2 cellular contexts compared by ENCODE assay signal in the genomic region with DNA sequence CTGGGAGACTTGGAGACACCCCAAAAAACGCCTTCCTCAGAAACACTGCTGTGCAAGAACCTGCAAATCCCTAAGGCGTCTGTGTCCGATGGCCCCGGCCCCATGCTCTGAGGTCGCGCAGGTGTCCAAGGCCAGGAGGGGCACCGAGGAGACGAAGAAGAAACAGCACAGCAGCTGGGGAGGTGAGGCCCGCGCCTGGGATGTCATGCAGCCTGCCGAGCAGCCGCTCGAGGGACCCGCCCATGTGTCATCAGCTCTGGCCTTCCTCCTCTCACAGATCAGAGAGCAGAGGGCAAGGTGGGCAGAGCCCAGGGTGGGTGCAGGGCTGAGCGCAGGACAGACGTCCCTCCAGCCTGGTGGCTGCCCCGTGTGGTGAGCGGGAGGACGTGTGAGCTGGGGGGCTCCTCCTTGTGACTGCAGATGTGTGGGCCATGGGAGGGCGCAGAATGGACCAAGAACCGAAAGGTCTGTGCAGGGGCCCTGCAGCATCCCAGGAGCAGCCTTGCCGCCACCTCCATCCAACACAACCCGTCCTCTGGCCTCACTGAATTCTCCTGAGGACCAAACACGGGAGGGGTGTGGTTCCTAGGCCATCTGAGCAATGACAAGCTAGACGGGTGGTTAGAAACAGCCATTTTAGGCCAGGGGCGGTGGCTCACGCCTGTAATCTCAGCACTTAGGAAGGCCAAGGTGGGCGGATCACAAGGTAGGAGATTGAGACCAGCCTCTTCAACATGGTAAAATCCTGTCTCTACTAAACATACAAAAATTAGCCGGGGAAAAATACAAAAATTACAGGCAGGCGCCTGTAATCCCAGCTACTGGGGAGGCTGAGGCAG.
TF ChIP-seq lines count a peak whose summit lies in the region.

No MANE protein-coding gene starts in this region.

TF ChIP-seq in HEK293, 187 proteins besides CTCF, POLR2A, EP300 and RAD21:
- TF ChIP-seq, protein P1, sequence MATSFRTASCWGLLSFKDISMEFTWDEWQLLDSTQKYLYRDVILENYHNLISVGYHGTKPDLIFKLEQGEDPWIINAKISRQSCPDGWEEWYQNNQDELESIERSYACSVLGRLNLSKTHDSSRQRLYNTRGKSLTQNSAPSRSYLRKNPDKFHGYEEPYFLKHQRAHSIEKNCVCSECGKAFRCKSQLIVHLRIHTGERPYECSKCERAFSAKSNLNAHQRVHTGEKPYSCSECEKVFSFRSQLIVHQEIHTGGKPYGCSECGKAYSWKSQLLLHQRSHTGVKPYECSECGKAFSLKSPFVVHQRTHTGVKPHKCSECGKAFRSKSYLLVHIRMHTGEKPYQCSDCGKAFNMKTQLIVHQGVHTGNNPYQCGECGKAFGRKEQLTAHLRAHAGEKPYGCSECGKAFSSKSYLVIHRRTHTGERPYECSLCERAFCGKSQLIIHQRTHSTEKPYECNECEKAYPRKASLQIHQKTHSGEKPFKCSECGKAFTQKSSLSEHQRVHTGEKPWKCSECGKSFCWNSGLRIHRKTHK (tag by site-specific recombination; IDR thresholded peaks at IDR 0.05), result no peak
- TF ChIP-seq ZBTB21 (tag by site-specific recombination; IDR thresholded peaks at IDR 0.05) (no peak), KLF1 (tag by site-specific recombination; IDR thresholded peaks at IDR 0.05) (peak; percentile 58), ZNF138 (tag by site-specific recombination; IDR thresholded peaks at IDR 0.05; ENCODE audit: borderline replicate concordance) (no peak), ZNF341 (tag by site-specific recombination; IDR thresholded peaks at IDR 0.05; ENCODE audit: low read depth) (no peak), ZNF184 (tag by site-specific recombination; IDR thresholded peaks at IDR 0.05) (no peak), ZNF423 (tag by site-specific recombination; IDR thresholded peaks at IDR 0.05) (no peak), ZNF274 (IDR thresholded peaks at IDR 0.05; ENCODE audit: low read length) (no peak), ZNF274 (tag by site-specific recombination; IDR thresholded peaks at IDR 0.05; ENCODE audit: borderline replicate concordance) (no peak), ZNF112 (tag by site-specific recombination; IDR thresholded peaks at IDR 0.05) (no peak), ZFHX2 (tag by site-specific recombination; conservative IDR thresholded peaks at IDR 0.05) (0 out of 2 replicates have a peak, but pooled peaks have one; percentile 6), ZNF391 (tag by site-specific recombination; IDR thresholded peaks at IDR 0.05; ENCODE audit: borderline replicate concordance, low read depth) (no peak)
- TF ChIP-seq, protein P2, sequence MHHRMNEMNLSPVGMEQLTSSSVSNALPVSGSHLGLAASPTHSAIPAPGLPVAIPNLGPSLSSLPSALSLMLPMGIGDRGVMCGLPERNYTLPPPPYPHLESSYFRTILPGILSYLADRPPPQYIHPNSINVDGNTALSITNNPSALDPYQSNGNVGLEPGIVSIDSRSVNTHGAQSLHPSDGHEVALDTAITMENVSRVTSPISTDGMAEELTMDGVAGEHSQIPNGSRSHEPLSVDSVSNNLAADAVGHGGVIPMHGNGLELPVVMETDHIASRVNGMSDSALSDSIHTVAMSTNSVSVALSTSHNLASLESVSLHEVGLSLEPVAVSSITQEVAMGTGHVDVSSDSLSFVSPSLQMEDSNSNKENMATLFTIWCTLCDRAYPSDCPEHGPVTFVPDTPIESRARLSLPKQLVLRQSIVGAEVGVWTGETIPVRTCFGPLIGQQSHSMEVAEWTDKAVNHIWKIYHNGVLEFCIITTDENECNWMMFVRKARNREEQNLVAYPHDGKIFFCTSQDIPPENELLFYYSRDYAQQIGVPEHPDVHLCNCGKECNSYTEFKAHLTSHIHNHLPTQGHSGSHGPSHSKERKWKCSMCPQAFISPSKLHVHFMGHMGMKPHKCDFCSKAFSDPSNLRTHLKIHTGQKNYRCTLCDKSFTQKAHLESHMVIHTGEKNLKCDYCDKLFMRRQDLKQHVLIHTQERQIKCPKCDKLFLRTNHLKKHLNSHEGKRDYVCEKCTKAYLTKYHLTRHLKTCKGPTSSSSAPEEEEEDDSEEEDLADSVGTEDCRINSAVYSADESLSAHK (tag by site-specific recombination; IDR thresholded peaks at IDR 0.05), result peak; percentile 81
- TF ChIP-seq, protein P3, sequence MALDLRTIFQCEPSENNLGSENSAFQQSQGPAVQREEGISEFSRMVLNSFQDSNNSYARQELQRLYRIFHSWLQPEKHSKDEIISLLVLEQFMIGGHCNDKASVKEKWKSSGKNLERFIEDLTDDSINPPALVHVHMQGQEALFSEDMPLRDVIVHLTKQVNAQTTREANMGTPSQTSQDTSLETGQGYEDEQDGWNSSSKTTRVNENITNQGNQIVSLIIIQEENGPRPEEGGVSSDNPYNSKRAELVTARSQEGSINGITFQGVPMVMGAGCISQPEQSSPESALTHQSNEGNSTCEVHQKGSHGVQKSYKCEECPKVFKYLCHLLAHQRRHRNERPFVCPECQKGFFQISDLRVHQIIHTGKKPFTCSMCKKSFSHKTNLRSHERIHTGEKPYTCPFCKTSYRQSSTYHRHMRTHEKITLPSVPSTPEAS (tag by site-specific recombination; IDR thresholded peaks at IDR 0.05), result no peak

TF ChIP-seq in HepG2, 621 proteins besides CTCF, POLR2A, EP300 and RAD21:
- no peak for TF ChIP-seq SMARCE1 (IDR thresholded peaks at IDR 0.05; ENCODE audit: borderline replicate concordance)
- TF ChIP-seq ZBTB38 (CRISPR knock-in tag; IDR thresholded peaks at IDR 0.05), result 0 out of 2 replicates have a peak, but pooled peaks have one; percentile 33
